ENCODE assay signal across 8 cellular contexts in the genomic region with DNA sequence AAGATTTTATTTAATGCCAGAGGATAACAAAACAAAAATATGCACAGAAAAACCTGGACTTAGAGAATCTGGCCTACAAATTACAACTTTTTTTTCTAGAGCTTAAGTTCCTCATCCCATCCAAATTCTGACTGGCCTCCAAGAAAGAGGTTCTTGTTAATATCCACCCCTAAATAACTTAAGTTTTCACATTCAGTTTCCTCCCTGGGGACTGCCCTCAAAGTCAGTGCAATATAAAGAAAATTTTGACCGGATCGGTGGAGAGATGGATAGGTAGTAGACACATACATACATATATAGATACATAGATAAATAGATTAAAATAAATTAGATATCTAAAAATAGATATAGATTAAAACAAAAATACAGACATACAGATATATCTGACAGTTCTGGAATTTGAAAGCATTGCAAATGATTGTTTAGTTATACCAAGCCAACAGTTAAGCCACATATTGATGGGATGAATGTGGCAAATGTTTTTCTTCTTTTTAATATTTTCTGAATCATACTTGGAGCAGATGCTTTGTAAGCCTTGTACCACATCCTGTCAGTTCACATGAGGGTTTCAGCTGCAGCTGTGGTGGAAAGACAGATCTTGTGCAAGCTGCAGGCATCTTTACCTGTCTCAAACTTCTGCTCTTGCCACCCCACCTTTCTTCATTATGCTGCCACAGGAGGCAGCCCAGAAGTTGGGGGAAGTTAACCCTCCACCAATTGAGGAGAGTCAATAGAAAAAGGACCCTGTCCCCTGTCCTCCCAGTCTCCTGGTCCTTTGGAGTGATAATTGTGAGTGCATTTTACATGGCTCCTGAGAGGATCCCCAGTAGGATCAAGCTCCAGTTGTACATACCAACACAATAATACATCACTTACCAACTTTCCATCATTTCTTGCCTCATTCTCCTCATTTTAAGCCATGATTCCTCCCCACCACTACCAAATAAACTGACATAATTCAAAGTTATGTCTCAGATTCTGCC. TPM values are rescaled to one million over a fixed set of nuclear protein-coding genes. Genes with fewer than 3 reads are reported as not detected.
DNase-seq lines count a peak whose midpoint lies in the region; ATAC-seq, FAIRE-seq and TF ChIP-seq lines count a peak whose summit lies in the region.

No MANE protein-coding gene starts in this region.

- WGBS in small intestine, 3 donors, result 73 to 80% (median 79%) methylated on average over 2 of the region's 2 CpGs

- no peaks in the 10 kb centered on the region for H3K36me3 ChIP-seq in DND-41 (ENCODE audit: insufficient read depth, low read length)
- no peaks in the 10 kb centered on the region for H3K36me3 ChIP-seq in small intestine (ENCODE audit: control insufficient read depth in 2 of 2, insufficient read depth in 2 of 2, low read length in 2 of 2)

- H3K27ac ChIP-seq in DND-41 (ENCODE audit: low read length) (peak overlapping the region; percentile 97), small intestine (ENCODE audit: low read depth in 1 of 2, low read length in 1 of 2) (peak overlapping the region in 1 of 2 donors; percentile 9)

- H3K4me1 ChIP-seq in DND-41 (ENCODE audit: insufficient read depth, low read length), result peaks cover 82% of the 10 kb centered on the region
- H3K4me1 ChIP-seq in small intestine (ENCODE audit: control insufficient read depth in 2 of 2, insufficient read depth in 1 of 2, low read depth in 1 of 2, low read length in 1 of 2), result peaks cover 0 to 3% of the 10 kb centered on the region in 2 donors

- H4K20me1 ChIP-seq in DND-41 (ENCODE audit: insufficient read depth, low read length), result no peaks in the 10 kb centered on the region

- H2AFZ ChIP-seq in DND-41 (ENCODE audit: low read depth, low read length), result 0 out of 2 replicates have a peak overlapping the region, but pooled peaks have one; percentile 54

- peak; percentile 96 for ATAC-seq in DND-41 (ENCODE audit: insufficient read depth, low read depth)
- ATAC-seq in GM21619 (IDR thresholded peaks at IDR 0.05; ENCODE audit: unreplicated experiment), result peak; percentile 97

- no peak for FAIRE-seq in small intestine (lab: Jason Lieb, UNC)

- DNase-seq in DND-41, result peak; percentile 87
- peak; percentile 96 for DNase-seq in LHCN-M2 (ENCODE audit: low read depth)
- DNase-seq in activated T-helper 1 cell treated with Interleukin-2 at 50 U/mL for 16 hours (ENCODE audit: low read depth), result peak; percentile 33
- peak; percentile 37 for DNase-seq in small intestine
- no peak for DNase-seq in ecto neural progenitor cell (ENCODE audit: low spot score)
- DNase-seq in COLO829 (ENCODE audit: low spot score), result no peak
- no peak for DNase-seq in NCI-H146 (lab: John Stamatoyannopoulos, UW)

- peak overlapping the region in 1 of 2 experiments; percentile 4; a peak in 1 of 4 replicates for H3K4me3 ChIP-seq in DND-41 (ENCODE audit: low read depth in 1 of 2, low read length in 2 of 2)
- H3K4me3 ChIP-seq in small intestine (ENCODE audit: low read depth in 1 of 2, low read length in 2 of 2), result no peak overlapping the region

- H3K4me2 ChIP-seq in DND-41 (ENCODE audit: insufficient read depth, low read length), result peak overlapping the region; percentile 39

- H3K27me3 ChIP-seq in DND-41 (ENCODE audit: insufficient read depth, low read length, poor library complexity) (no peaks in the 10 kb centered on the region), small intestine (ENCODE audit: control insufficient read depth in 2 of 2, insufficient read depth in 2 of 2, low read length in 2 of 2) (no peaks in the 10 kb centered on the region)

- H3K9ac ChIP-seq in DND-41 (ENCODE audit: low read depth, low read length), result peak overlapping the region; percentile 57

- no peaks in the 10 kb centered on the region for H3K9me3 ChIP-seq in DND-41 (ENCODE audit: insufficient read depth, low read length, severe bottlenecking)
- no peaks in the 10 kb centered on the region for H3K9me3 ChIP-seq in small intestine (ENCODE audit: control insufficient read depth, low read depth)

- TF ChIP-seq CTCF in DND-41 (IDR thresholded peaks at IDR 0.05; ENCODE audit: borderline replicate concordance, extremely low read depth, low read length, poor library complexity, severe bottlenecking), result peak; percentile 50

- no peaks in the 10 kb centered on the region for H3K79me2 ChIP-seq in DND-41 (ENCODE audit: insufficient read depth, low read length)

RNA-seq across cellular contexts. Expression of gene PRDM8, which starts 58.5 kb away (rescaled TPM):
- total RNA-seq in LHCN-M2 (2014; rRNA removed), result 74.3 and 86.8 TPM in 2 replicates
- polyA plus RNA-seq in LHCN-M2 (2012), result 18.3 TPM
- polyA plus RNA-seq in small intestine, result 1 to 10 TPM in 1 of 3 donors, under 1 TPM in 1, not detected in 1; 0.27 to 2.0 TPM

Comparison
In these comparisons a context has a peak if more than half of its experiments do, and no peak if none do; other contexts are left out.
1. DNase-seq: peak in DND-41 (single experiment), LHCN-M2 (single experiment), activated T-helper 1 cell treated with Interleukin-2 at 50 U/mL for 16 hours (single experiment) and small intestine (single experiment); none in ecto neural progenitor cell (single experiment), COLO829 (single experiment) and NCI-H146 (single experiment).